Comparison of ENCODE assay signal across 22 cellular contexts in genomic region chr13:50459046-50459445, GRCh38.
"Had no signal": no experiment of that assay in that cellular context is flagged by ENCODE, and none has a peak within 500 bp of the region (broad histone marks: within the 10 kb centered on the region; RNA-seq: fewer than 3 reads in every experiment).

No MANE protein-coding gene starts in this region.

- H3K27ac Mint-ChIP-seq: activated B cell treated with CpG ODN at 0.5 μM for 24 hours; activated CD4-positive, alpha-beta T cell treated with anti-CD3 and anti-CD28 coated beads, Interleukin-2, amount 10 ng/mL, durations not matched to agents 24 days and 14 days; activated CD8-positive, alpha-beta memory T cell treated with anti-CD3 and anti-CD28 coated beads, Interleukin-2, amount 10 ng/mL, durations not matched to agents 7 days and 5 days; activated naive CD4-positive, alpha-beta T cell treated with anti-CD3 and anti-CD28 coated beads for 36 hours; activated naive CD8-positive, alpha-beta T cell; brain; T-helper 1 cell treated with Interleukin-12 subunit alpha and Interleukin-12 subunit beta and Interleukin-4 antibody, amounts not matched to agents 30 μg/mL and 1 μg/mL, for 36 hours had no signal

- H3K36me3 Mint-ChIP-seq: activated naive CD8-positive, alpha-beta T cell; brain had no signal

- DNase-seq: activated B cell treated with CpG ODN at 0.5 μM for 24 hours; activated CD4-positive, alpha-beta T cell treated with anti-CD3 and anti-CD28 coated beads for 1 hour; activated CD4-positive, alpha-beta T cell treated with anti-CD3 and anti-CD28 coated beads, Interleukin-2, amount 10 ng/mL, durations not matched to agents 24 days and 14 days; activated CD4-positive, alpha-beta T cell treated with anti-CD3 and anti-CD28 coated beads, Interleukin-2, amount 50 U/mL, for 48 hours; activated CD8-positive, alpha-beta memory T cell treated with anti-CD3 and anti-CD28 coated beads, Interleukin-2, amount 10 ng/mL, durations not matched to agents 7 days and 5 days; activated gamma-delta T cell; activated naive CD4-positive, alpha-beta T cell treated with anti-CD3 and anti-CD28 coated beads for 36 hours; activated T-cell treated with anti-CD3 and anti-CD28 coated beads, Interleukin-2, amount 50 U/mL, for 4 hours; amygdala; KG1; MM.1S; NCI-H1105 treated with DMSO at 0.1 percent for 48 hours; NCI-H1436 treated with DMSO at 0.1 percent for 48 hours; NCI-H187 treated with DMSO at 0.1 percent for 48 hours; NCI-H2081 treated with DMSO at 0.1 percent for 48 hours; NCI-H446; NCI-H524; PC-3; SHP77 treated with DMSO at 0.1 percent for 48 hours had no signal

- H3K4me3 Mint-ChIP-seq: activated B cell treated with CpG ODN at 0.5 μM for 24 hours; activated CD4-positive, alpha-beta T cell treated with anti-CD3 and anti-CD28 coated beads, Interleukin-2, amount 10 ng/mL, durations not matched to agents 24 days and 14 days; activated CD8-positive, alpha-beta memory T cell treated with anti-CD3 and anti-CD28 coated beads, Interleukin-2, amount 10 ng/mL, durations not matched to agents 7 days and 5 days; activated naive CD4-positive, alpha-beta T cell treated with anti-CD3 and anti-CD28 coated beads for 36 hours; activated naive CD8-positive, alpha-beta T cell; activated T-cell treated with anti-CD3 and anti-CD28 coated beads, Interleukin-2, amount 50 U/mL, for 4 hours; brain; T-helper 1 cell treated with Interleukin-12 subunit alpha and Interleukin-12 subunit beta and Interleukin-4 antibody, amounts not matched to agents 30 μg/mL and 1 μg/mL, for 36 hours had no signal

- H3K4me1 Mint-ChIP-seq: activated CD4-positive, alpha-beta T cell treated with anti-CD3 and anti-CD28 coated beads, Interleukin-2, amount 10 ng/mL, durations not matched to agents 24 days and 14 days had no signal

- H3K9me3 Mint-ChIP-seq: activated B cell treated with CpG ODN at 0.5 μM for 24 hours; activated CD4-positive, alpha-beta T cell treated with anti-CD3 and anti-CD28 coated beads, Interleukin-2, amount 10 ng/mL, durations not matched to agents 24 days and 14 days; activated naive CD4-positive, alpha-beta T cell treated with anti-CD3 and anti-CD28 coated beads for 36 hours; activated T-cell treated with anti-CD3 and anti-CD28 coated beads, Interleukin-2, amount 50 U/mL, for 4 hours; brain; T-helper 1 cell treated with Interleukin-12 subunit alpha and Interleukin-12 subunit beta and Interleukin-4 antibody, amounts not matched to agents 30 μg/mL and 1 μg/mL, for 36 hours had no signal

- ATAC-seq: activated CD8-positive, alpha-beta memory T cell treated with anti-CD3 and anti-CD28 coated beads, Interleukin-2, amount 10 ng/mL, durations not matched to agents 7 days and 5 days; activated T-cell treated with anti-CD3 and anti-CD28 coated beads, Interleukin-2, amount 50 U/mL, for 4 hours; PC-3 had no signal

- H3K27me3 Mint-ChIP-seq: activated B cell treated with CpG ODN at 0.5 μM for 24 hours; activated CD8-positive, alpha-beta memory T cell treated with anti-CD3 and anti-CD28 coated beads, Interleukin-2, amount 10 ng/mL, durations not matched to agents 7 days and 5 days; brain had no signal
